ENCODE assay signal across 2 cellular contexts in genomic region chr2:240055177-240055917, GRCh38.
TF ChIP-seq lines count a peak whose summit lies in the region.

No MANE protein-coding gene starts in this region.

TF ChIP-seq in A549, 52 proteins besides CTCF, POLR2A, EP300 and RAD21 (continued from another document):
- no peak for TF ChIP-seq USF2 (IDR thresholded peaks at IDR 0.05)
- TF ChIP-seq NPAS2 (CRISPR knock-in tag; IDR thresholded peaks at IDR 0.05; ENCODE audit: borderline replicate concordance), result no peak
- TF ChIP-seq CHD2 (IDR thresholded peaks at IDR 0.05; ENCODE audit: low read length, partially characterized antibody), result no peak
- TF ChIP-seq ZSCAN20 (CRISPR knock-in tag; IDR thresholded peaks at IDR 0.05), result no peak
- no peak for TF ChIP-seq PBX3 (IDR thresholded peaks at IDR 0.05)
- TF ChIP-seq SMC3 (IDR thresholded peaks at IDR 0.05), result no peak
- TF ChIP-seq HOXA7 (CRISPR knock-in tag; IDR thresholded peaks at IDR 0.05), result no peak
- no peak for TF ChIP-seq FOSL2 (IDR thresholded peaks at IDR 0.05)
- TF ChIP-seq FOSL2 (CRISPR knock-in tag; IDR thresholded peaks at IDR 0.05), result no peak
- no peak for TF ChIP-seq POLR2AphosphoS2 (conservative IDR thresholded peaks at IDR 0.05; ENCODE audit: low read length)
- TF ChIP-seq E2F6 (IDR thresholded peaks at IDR 0.05; ENCODE audit: borderline replicate concordance, low read depth), result no peak
- no peak for TF ChIP-seq GATA3 (IDR thresholded peaks at IDR 0.05; ENCODE audit: borderline replicate concordance)
- TF ChIP-seq ESRRA (IDR thresholded peaks at IDR 0.05; ENCODE audit: borderline replicate concordance, low read length), result no peak

TF ChIP-seq in GM23338, 12 proteins besides CTCF, POLR2A, EP300 and RAD21:
- no peak for TF ChIP-seq ZNF462 (CRISPR knock-in tag; IDR thresholded peaks at IDR 0.05)
